Comparison of ENCODE assay signal across 8 cellular contexts in genomic region chr12:104304261-104305004, GRCh38. TPM values are rescaled to one million over a fixed set of nuclear protein-coding genes. Genes with fewer than 3 reads are reported as not detected.
DNase-seq lines count a peak whose midpoint lies in the region; ATAC-seq and TF ChIP-seq lines count a peak whose summit lies in the region.

No MANE protein-coding gene starts in this region.

- H3K27ac ChIP-seq in Panc1 (ENCODE audit: low read length) (peak overlapping the region; percentile 96), esophagus muscularis mucosa (replicated peaks in 1 of 4) (peak overlapping the region; percentile 71 to 88 (median 84)), parathyroid adenoma (peak overlapping the region; percentile 58)

- no peak overlapping the region for H3K9ac ChIP-seq in parathyroid adenoma

- H3K27me3 ChIP-seq in BJ (ENCODE audit: control insufficient read depth, insufficient read depth, low read length) (no peaks in the 10 kb centered on the region), Panc1 (ENCODE audit: control insufficient read depth, insufficient read depth, low read length) (no peaks in the 10 kb centered on the region), esophagus muscularis mucosa (no peaks in the 10 kb centered on the region), parathyroid adenoma (ENCODE audit: control insufficient read depth, insufficient read depth, low read length) (no peaks in the 10 kb centered on the region)

- ATAC-seq in Panc1, result no peak
- no peak for ATAC-seq in GM21367 (IDR thresholded peaks at IDR 0.05; ENCODE audit: unreplicated experiment)
- ATAC-seq in HG02884 (IDR thresholded peaks at IDR 0.05; ENCODE audit: unreplicated experiment), result no peak
- no peak for ATAC-seq in GM21423 (IDR thresholded peaks at IDR 0.05; ENCODE audit: unreplicated experiment)

- H3K79me2 ChIP-seq in parathyroid adenoma, result peaks cover 26% of the 10 kb centered on the region

- TF ChIP-seq CTCF in BJ (IDR thresholded peaks at IDR 0.05; ENCODE audit: insufficient read depth, low read depth, low read length) (no peak), Panc1 (IDR thresholded peaks at IDR 0.05) (no peak), esophagus muscularis mucosa (IDR thresholded peaks at IDR 0.05) (no peak), parathyroid adenoma (IDR thresholded peaks at IDR 0.05) (no peak)

- H3K4me3 ChIP-seq in BJ (ENCODE audit: low read depth, low read length), result peak overlapping the region; percentile 46
- H3K4me3 ChIP-seq in Panc1 (ENCODE audit: low read depth in 2 of 2, low read length in 2 of 2), result peak overlapping the region; percentile 57 to 73
- H3K4me3 ChIP-seq in esophagus muscularis mucosa, result peak overlapping the region; percentile 55 to 63 (median 58)
- no peak overlapping the region for H3K4me3 ChIP-seq in parathyroid adenoma (ENCODE audit: low read depth, low read length)

- POLR2A ChIA-PET in BJ (lab: Charles Lee), result no interaction called here
- POLR2A ChIA-PET in Panc1 (lab: Charles Lee), result interaction anchor here (1.0 kb wide), 2 partner anchors 9 to 17 kb away, joined by 4 to 5 read pairs; no protein-coding TSS in a partner anchor

- intact Hi-C loops in Panc1 (cut with micrococcal nuclease; ENCODE audit: unreplicated experiment) (loop anchor here (5.0 to 10.0 kb wide), 2 partner anchors 82 to 170 kb away; partner anchors contain the start of gene NFYB), esophagus muscularis mucosa (cut with DNase I) (loop anchor here (5.0 kb wide), 1 partner anchor 87 kb away; the partner anchor contains the start of gene TXNRD1)

- no peak for TF ChIP-seq POLR2A in esophagus muscularis mucosa (IDR thresholded peaks at IDR 0.05; ENCODE audit: low read depth)

- peaks cover 8% of the 10 kb centered on the region for H3K36me3 ChIP-seq in BJ (ENCODE audit: control insufficient read depth, insufficient read depth, low read length)
- peaks cover 13% of the 10 kb centered on the region; the same call in 1 of the 2 replicates for H3K36me3 ChIP-seq in Panc1 (ENCODE audit: control insufficient read depth, insufficient read depth, low read length)
- H3K36me3 ChIP-seq in esophagus muscularis mucosa, result peaks cover 0 to 45% (median 7%) of the 10 kb centered on the region in 4 donors
- H3K36me3 ChIP-seq in parathyroid adenoma (ENCODE audit: control insufficient read depth, insufficient read depth, low read length), result no peaks in the 10 kb centered on the region

- BruUV-seq in Panc1 (replicated peaks; lab: Mats Ljungman, UMichigan), result no TSS peak

- CTCF ChIA-PET in BJ (lab: Yijun Ruan, JAX) (interaction anchor here (0.7 to 1.2 kb wide), 3 partner anchors 89 to 104 kb away, joined by 3 to 5 read pairs (median 3); partner anchors contain the start of gene TXNRD1), Panc1 (lab: Charles Lee) (no interaction called here)

- H3K4me2 ChIP-seq in parathyroid adenoma (ENCODE audit: low read length), result no peak overlapping the region

- no peak for DNase-seq in BJ (ENCODE audit: low read depth)
- no peak for DNase-seq in Panc1 (ENCODE audit: low read depth, low spot score)
- no peak for DNase-seq in esophagus muscularis mucosa (ENCODE audit: extremely low spot score)
- no peak for DNase-seq in COR-L47 (lab: John Stamatoyannopoulos, UW)

- TF ChIP-seq EP300 in esophagus muscularis mucosa (IDR thresholded peaks at IDR 0.05), result no peak

- H3K4me1 ChIP-seq in Panc1 (ENCODE audit: control insufficient read depth, insufficient read depth, low read length) (peaks cover 69% of the 10 kb centered on the region), esophagus muscularis mucosa (peaks cover 56 to 92% (median 85%) of the 10 kb centered on the region in 4 donors), parathyroid adenoma (peaks cover 4% of the 10 kb centered on the region)

- H3K9me3 ChIP-seq in Panc1 (ENCODE audit: control insufficient read depth, insufficient read depth, low read depth, low read length) (no peaks in the 10 kb centered on the region), esophagus muscularis mucosa (no peaks in the 10 kb centered on the region), parathyroid adenoma (ENCODE audit: control insufficient read depth, low read length) (no peaks in the 10 kb centered on the region)

- peak overlapping the region; percentile 71 for H2AFZ ChIP-seq in parathyroid adenoma

- 61% methylated on average over 10 of the region's 10 CpGs for whole genome bisulfite sequencing in esophagus muscularis mucosa

- in situ Hi-C loops in Panc1 (cut with HindIII; ENCODE audit: low pct_unique_long_range_greater_than_20kb, low sequenced_read_pairs), result loop anchor here (5.0 kb wide), 1 partner anchor 82 kb away; no protein-coding TSS in a partner anchor

RNA-seq across cellular contexts. Expression of gene EID3, which starts 0.9 kb away (rescaled TPM):
- 2.0 and 2.5 TPM in 2 replicates for polyA plus RNA-seq in BJ (2011; rRNA removed)
- 7.5 and 11.5 TPM in 2 replicates for polyA minus RNA-seq in BJ (2011; rRNA and poly(A)+ RNA removed)
- total RNA-seq in Panc1 (2021; ENCODE audit: unreplicated experiment) (18.5 TPM), esophagus muscularis mucosa (10 to 100 TPM in 3 of 4 donors, 1 to 10 TPM in 1; 7.6 to 19.5 (median 12.1) TPM)
- polyA plus RNA-seq in Panc1 (2012; ENCODE audit: insufficient read length), result 12.6 TPM
